8 cellular contexts compared by ENCODE assay signal in genomic region chr17:43778337-43779144, GRCh38. TPM values are rescaled to one million over a fixed set of nuclear protein-coding genes. Genes with fewer than 3 reads are reported as not detected.
DNase-seq lines count a peak whose midpoint lies in the region; ATAC-seq, FAIRE-seq and TF ChIP-seq lines count a peak whose summit lies in the region.

DUSP3 (minus strand) TSS chr17:43778977; CDS start chr17:43778924, 53 bp downstream.

- H3K27ac ChIP-seq in astrocyte (ENCODE audit: low read depth, low read length) (peak within 1 kb of the TSS; percentile 98), right atrium auricular region (peak within 1 kb of the TSS; percentile 100), upper lobe of left lung (peak within 1 kb of the TSS; percentile 97 to 100 (median 100))

- peak within 1 kb of the TSS; percentile 94 for H3K4me2 ChIP-seq in astrocyte (ENCODE audit: low read length)

- peak; percentile 93 to 97 for ATAC-seq in upper lobe of left lung (ENCODE audit: low FRiP score in 2 of 2)

- peak within 1 kb of the TSS; percentile 70 for H3K27ac Mint-ChIP-seq in T-helper 2 cell treated with Interferon-gamma antibody and Interleukin-4, amounts not matched to agents 5 μg/mL and 100 μg/mL, for 36 hours
- H3K27ac Mint-ChIP-seq in astrocyte (ENCODE audit: unreplicated experiment) (peak within 1 kb of the TSS; percentile 98), progenitor cell of endocrine pancreas (peak within 1 kb of the TSS; percentile 98)

- H3K4me3 ChIP-seq in astrocyte (ENCODE audit: insufficient read depth, low read depth, low read length) (peak within 1 kb of the TSS; percentile 76), right atrium auricular region (peak within 1 kb of the TSS; percentile 93), upper lobe of left lung (peak within 1 kb of the TSS; percentile 67 to 97 (median 82))

- peaks cover 2% of the 10 kb centered on the region for H3K4me1 Mint-ChIP-seq in T-helper 2 cell treated with Interferon-gamma antibody and Interleukin-4, amounts not matched to agents 5 μg/mL and 100 μg/mL, for 36 hours (ENCODE audit: low read depth)
- peaks cover 6% of the 10 kb centered on the region for H3K4me1 Mint-ChIP-seq in astrocyte (ENCODE audit: low read depth, unreplicated experiment)
- peaks cover 17% of the 10 kb centered on the region for H3K4me1 Mint-ChIP-seq in progenitor cell of endocrine pancreas (ENCODE audit: low read depth)

- H3K36me3 ChIP-seq in astrocyte (ENCODE audit: insufficient read depth, low read length) (peaks cover 8% of the 10 kb centered on the region), right atrium auricular region (peaks cover 23% of the 10 kb centered on the region), upper lobe of left lung (peaks cover 0 to 37% (median 15%) of the 10 kb centered on the region in 4 donors)

- TF ChIP-seq CTCF in astrocyte (IDR thresholded peaks at IDR 0.05; ENCODE audit: insufficient read depth, low read depth, low read length), result no peak
- no peak for TF ChIP-seq CTCF in right atrium auricular region (IDR thresholded peaks at IDR 0.05)
- no peak for TF ChIP-seq CTCF in progenitor cell of endocrine pancreas (IDR thresholded peaks at IDR 0.05; ENCODE audit: unreplicated experiment)
- peak in 3 of 6 experiments; percentile 14 to 34 (median 33) for TF ChIP-seq CTCF in upper lobe of left lung (IDR thresholded peaks at IDR 0.05)

- no peaks in the 10 kb centered on the region for H3K9me3 ChIP-seq in astrocyte (ENCODE audit: insufficient read depth, low read depth, low read length)
- no peaks in the 10 kb centered on the region for H3K9me3 ChIP-seq in right atrium auricular region
- no peaks in the 10 kb centered on the region for H3K9me3 ChIP-seq in upper lobe of left lung

- peaks cover 34% of the 10 kb centered on the region for H3K79me2 ChIP-seq in astrocyte (ENCODE audit: insufficient read depth, low read length)

- peaks cover 39% of the 10 kb centered on the region for H3K27me3 Mint-ChIP-seq in T-helper 2 cell treated with Interferon-gamma antibody and Interleukin-4, amounts not matched to agents 5 μg/mL and 100 μg/mL, for 36 hours (ENCODE audit: low read depth)
- H3K27me3 Mint-ChIP-seq in astrocyte (ENCODE audit: low read depth, unreplicated experiment) (peaks cover 2% of the 10 kb centered on the region), progenitor cell of endocrine pancreas (peaks cover 13% of the 10 kb centered on the region)

- WGBS in upper lobe of left lung, 2 donors, result 0% methylated on average over 5 to 9 of the region's 100 CpGs

- peak in 3 of 4 donors; percentile 80 to 95 (median 89) for TF ChIP-seq POLR2A in upper lobe of left lung (IDR thresholded peaks at IDR 0.05)

- H3K4me1 ChIP-seq in astrocyte (ENCODE audit: insufficient read depth, low read length), result peaks cover 10% of the 10 kb centered on the region
- H3K4me1 ChIP-seq in right atrium auricular region, result peaks cover 0 to 46% of the 10 kb centered on the region in 2 donors
- H3K4me1 ChIP-seq in upper lobe of left lung, result peaks cover 21 to 46% (median 39%) of the 10 kb centered on the region in 4 donors

- H3K9me3 Mint-ChIP-seq in T-helper 2 cell treated with Interferon-gamma antibody and Interleukin-4, amounts not matched to agents 5 μg/mL and 100 μg/mL, for 36 hours, result no peaks in the 10 kb centered on the region
- H3K9me3 Mint-ChIP-seq in astrocyte (ENCODE audit: unreplicated experiment), result no peaks in the 10 kb centered on the region
- no peaks in the 10 kb centered on the region for H3K9me3 Mint-ChIP-seq in progenitor cell of endocrine pancreas (ENCODE audit: low read depth)

- DNase-seq in GDM1 (lab: John Stamatoyannopoulos, UW) (peak; percentile 66), HCEC 1CT (peak; percentile 91), NCI-H1092 treated with DMSO at 0.1 percent for 48 hours (lab: John Stamatoyannopoulos, UW) (peak; percentile 60), astrocyte (ENCODE audit: low read depth) (peak; percentile 84), right atrium auricular region (ENCODE audit: low spot score) (peak; percentile 98), progenitor cell of endocrine pancreas (ENCODE audit: low spot score, unreplicated experiment) (peak; percentile 91), upper lobe of left lung (peak; percentile 97 to 99)
- peak; percentile 75 for DNase-seq in T-helper 2 cell treated with Interferon-gamma antibody and Interleukin-4, amounts not matched to agents 5 μg/mL and 100 μg/mL, for 36 hours (ENCODE audit: low spot score)

- peak within 1 kb of the TSS; percentile 79 for H2AFZ ChIP-seq in astrocyte (ENCODE audit: low read depth, low read length)

- peak within 1 kb of the TSS; percentile 99 for H3K9ac ChIP-seq in astrocyte (ENCODE audit: low read length)

- H3K36me3 Mint-ChIP-seq in T-helper 2 cell treated with Interferon-gamma antibody and Interleukin-4, amounts not matched to agents 5 μg/mL and 100 μg/mL, for 36 hours (ENCODE audit: low read depth), result no peaks in the 10 kb centered on the region
- H3K36me3 Mint-ChIP-seq in astrocyte (ENCODE audit: low read depth, unreplicated experiment), result peaks cover 11% of the 10 kb centered on the region
- H3K36me3 Mint-ChIP-seq in progenitor cell of endocrine pancreas (ENCODE audit: insufficient read depth), result peaks cover 7% of the 10 kb centered on the region

- H4K20me1 ChIP-seq in astrocyte (ENCODE audit: insufficient read depth, low read length), result peaks cover 25% of the 10 kb centered on the region

- TF ChIP-seq EP300 in upper lobe of left lung (IDR thresholded peaks at IDR 0.05), result peak in 2 of 4 donors; percentile 40 to 84

- no peaks in the 10 kb centered on the region for H3K27me3 ChIP-seq in astrocyte (ENCODE audit: insufficient read depth, low read length)
- no peaks in the 10 kb centered on the region for H3K27me3 ChIP-seq in right atrium auricular region
- H3K27me3 ChIP-seq in upper lobe of left lung, result no peaks in the 10 kb centered on the region

- FAIRE-seq in astrocyte (lab: Jason Lieb, UNC), result no peak

- peak within 1 kb of the TSS; percentile 81 for H3K4me3 Mint-ChIP-seq in T-helper 2 cell treated with Interferon-gamma antibody and Interleukin-4, amounts not matched to agents 5 μg/mL and 100 μg/mL, for 36 hours
- H3K4me3 Mint-ChIP-seq in astrocyte (ENCODE audit: unreplicated experiment) (peak within 1 kb of the TSS; percentile 88), progenitor cell of endocrine pancreas (ENCODE audit: low read depth) (peak within 1 kb of the TSS; percentile 82)

RNA-seq across cellular contexts. Expression of gene DUSP3, which starts in this region (rescaled TPM):
- total RNA-seq in astrocyte (63.3 and 71.6 TPM in 2 replicates), right atrium auricular region (100 to 1,000 TPM; 151 to 175 TPM), progenitor cell of endocrine pancreas (58.0 and 58.3 TPM in 2 replicates), upper lobe of left lung (100 to 1,000 TPM in 3 of 6 donors, 10 to 100 TPM in 3; 58.7 to 122 (median 101) TPM)

Comparison
In these comparisons a context has a peak if more than half of its experiments do, and no peak if none do; other contexts are left out.
1. Peak in every context shown above with its lines: DNase-seq, ATAC-seq, H3K4me3 ChIP-seq and H3K27ac ChIP-seq.